Comparison of ENCODE assay signal across 9 cellular contexts in genomic region chr1:230113605-230114241, GRCh38. TPM values are rescaled to one million over a fixed set of nuclear protein-coding genes. Genes with fewer than 3 reads are reported as not detected.
DNase-seq lines count a peak whose midpoint lies in the region; ATAC-seq and TF ChIP-seq lines count a peak whose summit lies in the region.
"Had no signal": no experiment of that assay in that cellular context is flagged by ENCODE, and none has a peak within 500 bp of the region (broad histone marks: within the 10 kb centered on the region; RNA-seq: fewer than 3 reads in every experiment).

No MANE protein-coding gene starts in this region.

- no peak for TF ChIP-seq POLR2A in upper lobe of left lung (IDR thresholded peaks at IDR 0.05)

- 79 to 87% methylated on average over 17 of the region's 17 CpGs for WGBS in upper lobe of left lung, 2 donors

- H3K4me1 ChIP-seq in upper lobe of left lung: peaks cover 14 to 26% (median 22%) of the 10 kb centered on the region in 4 donors

- H3K4me3 ChIP-seq in cardiac fibroblast (replicated peaks in 1 of 2; ENCODE audit: low read depth in 2 of 2, low read length in 2 of 2): peak overlapping the region in 1 of 2 donors; percentile 39
- H3K4me3 ChIP-seq in upper lobe of left lung: no peak overlapping the region

- H3K9me3 ChIP-seq in upper lobe of left lung: no peaks in the 10 kb centered on the region

- H3K9me3 Mint-ChIP-seq in activated T-cell treated with anti-CD3 and anti-CD28 coated beads, Interleukin-2, amount 50 U/mL, for 24 hours: no peaks in the 10 kb centered on the region
- H3K9me3 Mint-ChIP-seq in activated T-cell treated with anti-CD3 and anti-CD28 coated beads, Interleukin-2, amount 50 U/mL, for 72 hours: no peaks in the 10 kb centered on the region

- peaks cover 0 to 6% (median 0%) of the 10 kb centered on the region in 4 donors for H3K36me3 ChIP-seq in upper lobe of left lung

- peaks cover 67% of the 10 kb centered on the region for H3K36me3 Mint-ChIP-seq in activated T-cell treated with anti-CD3 and anti-CD28 coated beads, Interleukin-2, amount 50 U/mL, for 24 hours (ENCODE audit: low read depth)
- H3K36me3 Mint-ChIP-seq in activated T-cell treated with anti-CD3 and anti-CD28 coated beads, Interleukin-2, amount 50 U/mL, for 72 hours (ENCODE audit: insufficient read depth in 2 of 2): peaks cover 4 to 21% of the 10 kb centered on the region in 2 donors

- peaks cover 84% of the 10 kb centered on the region for H3K4me1 Mint-ChIP-seq in activated T-cell treated with anti-CD3 and anti-CD28 coated beads, Interleukin-2, amount 50 U/mL, for 24 hours (ENCODE audit: low read depth)
- H3K4me1 Mint-ChIP-seq in activated T-cell treated with anti-CD3 and anti-CD28 coated beads, Interleukin-2, amount 50 U/mL, for 72 hours (ENCODE audit: low read depth): peaks cover 89% of the 10 kb centered on the region

- peak in 3 of 4 donors; percentile 33 to 50 (median 38) for TF ChIP-seq EP300 in upper lobe of left lung (IDR thresholded peaks at IDR 0.05)

- TF ChIP-seq CTCF in cardiac fibroblast (IDR thresholded peaks at IDR 0.05; ENCODE audit: low read depth, low read length) (no peak), upper lobe of left lung (IDR thresholded peaks at IDR 0.05) (no peak)

- H3K27me3 ChIP-seq in upper lobe of left lung: no peaks in the 10 kb centered on the region

- H3K27me3 Mint-ChIP-seq in activated T-cell treated with anti-CD3 and anti-CD28 coated beads, Interleukin-2, amount 50 U/mL, for 24 hours: no peaks in the 10 kb centered on the region
- H3K27me3 Mint-ChIP-seq in activated T-cell treated with anti-CD3 and anti-CD28 coated beads, Interleukin-2, amount 50 U/mL, for 72 hours (ENCODE audit: low read depth): no peaks in the 10 kb centered on the region

- DNase-seq in activated T-cell treated with anti-CD3 and anti-CD28 coated beads, Interleukin-2, amount 50 U/mL, for 24 hours: no peak
- no peak for DNase-seq in activated T-cell treated with anti-CD3 and anti-CD28 coated beads, Interleukin-2, amount 50 U/mL, for 72 hours
- DNase-seq in cardiac fibroblast (ENCODE audit: low read depth in 2 of 2) (peak; percentile 95 to 97), left lobe of liver (ENCODE audit: low spot score) (peak; percentile 62), upper lobe of left lung (no peak), Kasumi-1 (lab: John Stamatoyannopoulos, UW) (no peak)
- DNase-seq: NCI-H146 had no signal

- no peak for ATAC-seq in activated T-cell treated with anti-CD3 and anti-CD28 coated beads, Interleukin-2, amount 50 U/mL, for 72 hours (replicated peaks in 1 of 2)
- ATAC-seq in left lobe of liver (peak; percentile 66), upper lobe of left lung (ENCODE audit: low FRiP score in 2 of 2) (peak; percentile 70 to 90), GM18870 (IDR thresholded peaks at IDR 0.05; ENCODE audit: unreplicated experiment) (no peak), HG02840 (IDR thresholded peaks at IDR 0.05; ENCODE audit: low FRiP score, unreplicated experiment) (no peak)

- H3K27ac ChIP-seq in upper lobe of left lung: peak overlapping the region in 2 of 4 donors; percentile 4 to 37

- H3K4me3 Mint-ChIP-seq in activated T-cell treated with anti-CD3 and anti-CD28 coated beads, Interleukin-2, amount 50 U/mL, for 24 hours: no peak overlapping the region
- H3K4me3 Mint-ChIP-seq in activated T-cell treated with anti-CD3 and anti-CD28 coated beads, Interleukin-2, amount 50 U/mL, for 72 hours: peak overlapping the region in 1 of 2 donors; percentile 37

- H3K27ac Mint-ChIP-seq in activated T-cell treated with anti-CD3 and anti-CD28 coated beads, Interleukin-2, amount 50 U/mL, for 24 hours: peak overlapping the region; percentile 62
- no peak overlapping the region for H3K27ac Mint-ChIP-seq in activated T-cell treated with anti-CD3 and anti-CD28 coated beads, Interleukin-2, amount 50 U/mL, for 72 hours

RNA-seq across cellular contexts. Expression of gene GALNT2, which starts 46.7 kb away (rescaled TPM):
- total RNA-seq in activated T-cell treated with anti-CD3 and anti-CD28 coated beads, Interleukin-2, amount 50 U/mL, for 72 hours: 10 to 100 TPM; 50.2 to 67.6 TPM
- total RNA-seq in left lobe of liver (83.7 TPM), upper lobe of left lung (10 to 100 TPM; 51.3 to 62.3 (median 56.2) TPM)

Comparison
In these comparisons a context has a peak if more than half of its experiments do, and no peak if none do; other contexts are left out.
1. DNase-seq: peak in cardiac fibroblast (2 of 2) and left lobe of liver (single experiment); none in activated T-cell treated with anti-CD3 and anti-CD28 coated beads, Interleukin-2, amount 50 U/mL, for 24 hours (single experiment), activated T-cell treated with anti-CD3 and anti-CD28 coated beads, Interleukin-2, amount 50 U/mL, for 72 hours (0 of 2), upper lobe of left lung (0 of 2) and Kasumi-1 (0 of 2).
2. ATAC-seq: peak in left lobe of liver (single experiment) and upper lobe of left lung (2 of 2); none in activated T-cell treated with anti-CD3 and anti-CD28 coated beads, Interleukin-2, amount 50 U/mL, for 72 hours (0 of 2), GM18870 (single experiment) and HG02840 (single experiment).